In genomic region chr20:39893013-39893685, GRCh38 we compare ENCODE assay signal across 17 cellular contexts.
A peak's percentile ranks its signal among the peaks of the same experiment; 100 is the strongest.
DNase-seq lines count a peak whose midpoint lies in the region; ATAC-seq, FAIRE-seq and TF ChIP-seq lines count a peak whose summit lies in the region.
"Had no signal": no experiment of that assay in that cellular context is flagged by ENCODE, and none has a peak within 500 bp of the region (broad histone marks: within the 10 kb centered on the region; RNA-seq: fewer than 3 reads in every experiment).

No MANE protein-coding gene starts in this region.

- H3K27me3 Mint-ChIP-seq in neural progenitor cell (ENCODE audit: insufficient read depth, low read depth), result no peaks in the 10 kb centered on the region
- H3K27me3 Mint-ChIP-seq: T-cell had no signal

- H3F3A ChIP-seq in neural progenitor cell (ENCODE audit: low read depth), result no peaks in the 10 kb centered on the region

- H3K27ac ChIP-seq in neural progenitor cell, result no peak overlapping the region
- H3K27ac ChIP-seq: suprapubic skin had no signal

- H3K4me3 Mint-ChIP-seq in neural progenitor cell, result no peak overlapping the region
- H3K4me3 Mint-ChIP-seq: dendritic cell treated with granulocyte-macrophage colony-stimulating factor and Interleukin-4, amounts not matched to agents 40 ng/mL and 50 ng/mL, for 4 days; T-cell had no signal

- no peaks in the 10 kb centered on the region for H3K36me3 Mint-ChIP-seq in neural progenitor cell
- H3K36me3 Mint-ChIP-seq: T-cell had no signal

- H3K9me3 ChIP-seq in neural progenitor cell (ENCODE audit: low read depth), result no peaks in the 10 kb centered on the region
- H3K9me3 ChIP-seq: Caco-2, suprapubic skin had no signal

- no peak overlapping the region for H3K9ac ChIP-seq in neural progenitor cell

- H3K4me3 ChIP-seq in fibroblast of mammary gland (ENCODE audit: control insufficient read depth, low read depth, low read length) (no peak overlapping the region), neural progenitor cell (no peak overlapping the region)
- H3K4me3 ChIP-seq: suprapubic skin had no signal

- H3K27ac Mint-ChIP-seq in neural progenitor cell, result no peak overlapping the region
- H3K27ac Mint-ChIP-seq: dendritic cell treated with granulocyte-macrophage colony-stimulating factor and Interleukin-4, amounts not matched to agents 40 ng/mL and 50 ng/mL, for 4 days; T-cell had no signal

- TF ChIP-seq CTCF in fibroblast of mammary gland (conservative IDR thresholded peaks at IDR 0.05; ENCODE audit: control insufficient read depth, insufficient read depth, low read depth, low read length), result peak; percentile 30
- TF ChIP-seq CTCF in neural progenitor cell (IDR thresholded peaks at IDR 0.05), result peak; percentile 8

- no peaks in the 10 kb centered on the region for H4K20me1 ChIP-seq in neural progenitor cell (ENCODE audit: low read depth)

- no peak for ATAC-seq in GM18519 (IDR thresholded peaks at IDR 0.05; ENCODE audit: low FRiP score, unreplicated experiment)
- ATAC-seq: T-cell had no signal

- no peaks in the 10 kb centered on the region for H3K4me1 ChIP-seq in neural progenitor cell
- H3K4me1 ChIP-seq: Caco-2 had no signal

- no peaks in the 10 kb centered on the region for H3K36me3 ChIP-seq in neural progenitor cell
- H3K36me3 ChIP-seq: suprapubic skin had no signal

- no peaks in the 10 kb centered on the region for H3K27me3 ChIP-seq in neural progenitor cell
- H3K27me3 ChIP-seq: suprapubic skin had no signal

- no peak overlapping the region for H2AFZ ChIP-seq in neural progenitor cell (replicated peaks)

- FAIRE-seq in RCC 7860 (lab: Jason Lieb, UNC), result no peak
- FAIRE-seq: GM19239, H1 had no signal

- no peaks in the 10 kb centered on the region for H3K4me1 Mint-ChIP-seq in neural progenitor cell
- H3K4me1 Mint-ChIP-seq: T-cell had no signal

- H3K4me2 ChIP-seq in neural progenitor cell, result no peak overlapping the region

- no peaks in the 10 kb centered on the region for H3K9me3 Mint-ChIP-seq in neural progenitor cell
- H3K9me3 Mint-ChIP-seq: dendritic cell treated with granulocyte-macrophage colony-stimulating factor and Interleukin-4, amounts not matched to agents 40 ng/mL and 50 ng/mL, for 4 days had no signal

- H3K79me2 ChIP-seq in neural progenitor cell (ENCODE audit: low read depth), result no peaks in the 10 kb centered on the region

- peak; percentile 78 for DNase-seq in EH (ENCODE audit: low read depth)
- peak; percentile 6 for DNase-seq in RCC 7860 (ENCODE audit: low spot score)
- DNase-seq in fibroblast of mammary gland (ENCODE audit: low read depth), result peak; percentile 88
- DNase-seq in neural progenitor cell (ENCODE audit: low spot score), result no peak
- no peak for DNase-seq in NOMO-1 treated with DMSO at 0.1 percent for 48 hours (lab: John Stamatoyannopoulos, UW; ENCODE audit: unreplicated experiment)
- no peak for DNase-seq in dermis blood vessel endothelial cell
- DNase-seq in activated naive CD4-positive, alpha-beta T cell treated with Interleukin-2 at 50 U/mL for 16 hours, result no peak
- DNase-seq: activated CD4-positive, alpha-beta T cell treated with anti-CD3 and anti-CD28 coated beads, Interleukin-2, amount 50 U/mL, for 4 hours; Caco-2; hippocampal formation; NCI-H1694; T-cell had no signal

Comparison
In these comparisons a context has a peak if more than half of its experiments do, and no peak if none do; other contexts are left out.
1. DNase-seq: peak in EH (single experiment), RCC 7860 (single experiment) and fibroblast of mammary gland (single experiment); none in neural progenitor cell (single experiment), NOMO-1 treated with DMSO at 0.1 percent for 48 hours (single experiment), dermis blood vessel endothelial cell (single experiment) and activated naive CD4-positive, alpha-beta T cell treated with Interleukin-2 at 50 U/mL for 16 hours (single experiment).